In genomic region chr15:78938608-78939488, GRCh38 we compare ENCODE assay signal across 1 cellular context.
A peak's percentile ranks its signal among the peaks of the same experiment; 100 is the strongest.
TF ChIP-seq lines count a peak whose summit lies in the region.

No MANE protein-coding gene starts in this region.

TF ChIP-seq in GM12878, 131 proteins besides CTCF, POLR2A, EP300 and RAD21 (continued from another document):
- TF ChIP-seq ZNF217 (IDR thresholded peaks at IDR 0.05) = peak; percentile 82
- TF ChIP-seq TCF7 (IDR thresholded peaks at IDR 0.05; ENCODE audit: borderline replicate concordance) = peak; percentile 71; the same call in 1 of the 2 replicates
- TF ChIP-seq RELA (IDR thresholded peaks at IDR 0.05; ENCODE audit: borderline replicate concordance, partially characterized antibody) = peak; percentile 56
- no peak for TF ChIP-seq EZH2 (IDR thresholded peaks at IDR 0.05; ENCODE audit: borderline replicate concordance, control insufficient read depth, low read depth, low read length)
- peak; percentile 48; the same call in 1 of the 2 replicates for TF ChIP-seq ZBED1 (IDR thresholded peaks at IDR 0.05; ENCODE audit: borderline replicate concordance)
- peak; percentile 77; the same call in 1 of the 2 replicates for TF ChIP-seq TAF1 (IDR thresholded peaks at IDR 0.05; ENCODE audit: borderline replicate concordance, low read depth, low read length)
- TF ChIP-seq NFXL1 (IDR thresholded peaks at IDR 0.05; ENCODE audit: borderline replicate concordance) = no peak
- TF ChIP-seq SP1 (IDR thresholded peaks at IDR 0.05; ENCODE audit: low read depth, low read length) = peak; percentile 7
- no peak for TF ChIP-seq BCLAF1 (IDR thresholded peaks at IDR 0.05)
- TF ChIP-seq FOXM1 (IDR thresholded peaks at IDR 0.05; ENCODE audit: low read depth, low read length) = peak; percentile 89
- TF ChIP-seq ASH2L (IDR thresholded peaks at IDR 0.05; ENCODE audit: borderline replicate concordance, low read depth) = no peak
- 0 out of 2 replicates have a peak, but pooled peaks have one; percentile 8 for TF ChIP-seq ZNF687 (IDR thresholded peaks at IDR 0.05)
- TF ChIP-seq NR2F1 (conservative IDR thresholded peaks at IDR 0.05) = peak; percentile 98
- TF ChIP-seq NFIC (IDR thresholded peaks at IDR 0.05; ENCODE audit: low read depth, low read length) = peak; percentile 86
- no peak for TF ChIP-seq USF2 (IDR thresholded peaks at IDR 0.05; ENCODE audit: borderline replicate concordance, low read depth, low read length)
- 0 out of 2 replicates have a peak, but pooled peaks have one; percentile 17 for TF ChIP-seq ZNF24 (IDR thresholded peaks at IDR 0.05)
- no peak for TF ChIP-seq MXI1 (IDR thresholded peaks at IDR 0.05; ENCODE audit: low read depth, low read length)
